In genomic region chr19:11125994-11126685, GRCh38 we compare ENCODE assay signal across 8 cellular contexts. TPM values are rescaled to one million over a fixed set of nuclear protein-coding genes. Genes with fewer than 3 reads are reported as not detected.
DNase-seq lines count a peak whose midpoint lies in the region; ATAC-seq lines count a peak whose summit lies in the region.

No MANE protein-coding gene starts in this region.

- H3K9me3 Mint-ChIP-seq in central memory CD8-positive, alpha-beta T cell = no peaks in the 10 kb centered on the region

- DNase-seq in NCI-H510A treated with DMSO at 0.1 percent for 48 hours (lab: John Stamatoyannopoulos, UW) = peak; percentile 41
- no peak for DNase-seq in NCI-H510A (lab: John Stamatoyannopoulos, UW)
- peak; percentile 30 for DNase-seq in NCI-H2029 treated with DMSO at 0.1 percent for 48 hours (lab: John Stamatoyannopoulos, UW)
- DNase-seq in activated CD4-positive, alpha-beta T cell treated with anti-CD3 and anti-CD28 coated beads for 1 hour = peak; percentile 58
- peak; percentile 48 to 61 for DNase-seq in central memory CD8-positive, alpha-beta T cell (ENCODE audit: low spot score in 2 of 2)
- DNase-seq in left lobe of liver (ENCODE audit: low spot score) = peak; percentile 79
- DNase-seq in stimulated activated CD4-positive, alpha-beta T cell treated with anti-CD3 and anti-CD28 coated beads, Interleukin-4, amount 100 ng/mL, for 48 hours (ENCODE audit: low read depth in 2 of 2) = peak; percentile 71 to 78

- peaks cover 5% of the 10 kb centered on the region for H3K4me1 Mint-ChIP-seq in central memory CD8-positive, alpha-beta T cell

- no peak overlapping the region for H3K4me3 Mint-ChIP-seq in central memory CD8-positive, alpha-beta T cell

- no peak overlapping the region for H3K27ac Mint-ChIP-seq in central memory CD8-positive, alpha-beta T cell (ENCODE audit: low read depth)

- no peaks in the 10 kb centered on the region for H3K27me3 Mint-ChIP-seq in central memory CD8-positive, alpha-beta T cell

- ATAC-seq in central memory CD8-positive, alpha-beta T cell (replicated peaks; ENCODE audit: extremely low read depth, poor library complexity, severe bottlenecking) = peak; percentile 52
- ATAC-seq in left lobe of liver (peak; percentile 70), GM21825 (IDR thresholded peaks at IDR 0.05; ENCODE audit: unreplicated experiment) (no peak)

- H3K36me3 Mint-ChIP-seq in central memory CD8-positive, alpha-beta T cell (ENCODE audit: insufficient read depth) = peaks cover 66% of the 10 kb centered on the region

RNA-seq across cellular contexts. Expression of gene SPC24, which starts 29.4 kb away (rescaled TPM):
- 0.81 TPM for total RNA-seq in left lobe of liver

RNA-seq across cellular contexts. Expression of gene LDLR, which starts 36.9 kb away (rescaled TPM):
- total RNA-seq in left lobe of liver = 12.2 TPM
